ENCODE assay signal across 8 cellular contexts in the genomic region with DNA sequence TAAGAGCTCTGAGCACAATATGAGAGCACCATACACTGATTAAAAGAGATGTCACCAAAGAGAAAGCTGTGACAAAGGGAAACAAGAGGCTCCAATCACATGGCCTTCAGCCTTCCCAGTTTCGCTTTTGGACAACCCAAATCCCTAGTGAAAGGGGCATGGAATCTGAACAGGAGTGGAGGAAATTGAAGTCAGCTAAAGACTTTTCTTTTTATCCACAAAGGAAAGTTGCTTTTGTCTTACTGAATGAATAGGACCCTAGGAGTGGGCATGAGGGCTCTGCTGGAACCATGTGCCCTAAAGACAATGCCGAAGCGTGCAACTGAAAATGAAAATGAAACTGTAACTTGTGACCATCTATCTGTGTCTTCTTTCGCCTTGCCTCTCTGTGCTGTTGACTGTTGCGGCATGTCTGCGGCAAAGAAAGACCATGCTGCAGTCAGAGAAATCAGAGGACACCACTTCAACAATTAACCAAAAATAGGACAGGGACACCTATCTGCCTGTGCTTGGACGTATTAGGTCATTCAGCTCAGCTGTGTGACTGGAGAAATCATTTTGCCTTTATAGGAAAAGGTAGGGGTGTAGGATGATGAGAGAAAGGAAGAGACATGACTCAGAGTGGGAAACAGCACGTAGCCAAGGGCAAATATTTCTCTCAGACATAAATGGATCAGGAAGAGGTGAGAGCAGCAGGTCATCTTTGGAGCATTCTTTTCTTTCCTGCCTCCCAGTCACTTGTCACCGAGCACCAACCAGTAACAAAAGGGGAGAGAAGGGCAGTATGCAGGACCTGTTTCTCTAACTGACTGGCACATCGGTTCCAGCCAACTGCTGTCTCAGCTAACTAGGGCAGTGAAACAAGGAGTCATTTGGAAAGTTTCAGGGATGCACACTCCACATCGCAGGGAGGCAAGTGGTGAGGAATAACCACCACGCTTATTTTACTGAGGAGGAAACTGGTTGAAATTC. TPM values are rescaled to one million over a fixed set of nuclear protein-coding genes. Genes with fewer than 3 reads are reported as not detected.
DNase-seq lines count a peak whose midpoint lies in the region; ATAC-seq and TF ChIP-seq lines count a peak whose summit lies in the region.

No MANE protein-coding gene starts in this region.

- ATAC-seq in GM19395 (IDR thresholded peaks at IDR 0.05; ENCODE audit: unreplicated experiment) (peak; percentile 100), HG03354 (IDR thresholded peaks at IDR 0.05; ENCODE audit: poor library complexity, severe bottlenecking, unreplicated experiment) (peak; percentile 99)

- H3K27ac ChIP-seq in RWPE1 (peak overlapping the region; percentile 52; the same call in 1 of the 2 replicates), ovary (peak overlapping the region in 1 of 2 donors; percentile 65)

- no peaks in the 10 kb centered on the region for H3K9me3 ChIP-seq in ovary

- no peaks in the 10 kb centered on the region for H3K36me3 ChIP-seq in ovary

- CTCF ChIA-PET in RWPE1 (lab: Yijun Ruan, JAX), result no interaction called here

- intact Hi-C loops in ovary (cut with DNase I) (no loop called here), posterior cingulate gyrus (cut with DNase I) (no loop called here)

- WGBS in ovary, 3 donors, result 43 to 65% (median 43%) methylated on average over 12 of the region's 12 CpGs

- peak overlapping the region; percentile 32 for H3K4me3 ChIP-seq in epithelial cell of esophagus (ENCODE audit: low read length)
- peak overlapping the region; percentile 14 for H3K4me3 ChIP-seq in ovary

- TF ChIP-seq CTCF in RWPE1 (conservative IDR thresholded peaks at IDR 0.05; ENCODE audit: low read depth) (no peak), epithelial cell of esophagus (IDR thresholded peaks at IDR 0.05; ENCODE audit: insufficient read depth, low read depth, low read length, missing control alignments) (no peak), ovary (IDR thresholded peaks at IDR 0.05) (no peak)

- no peaks in the 10 kb centered on the region for H3K4me1 ChIP-seq in ovary (ENCODE audit: insufficient read depth)

- TF ChIP-seq POLR2A in ovary (IDR thresholded peaks at IDR 0.05), result no peak

- no peaks in the 10 kb centered on the region for H3K27me3 ChIP-seq in ovary

- TF ChIP-seq EP300 in ovary (IDR thresholded peaks at IDR 0.05), result no peak

- POLR2A ChIA-PET in RWPE1 (lab: Yijun Ruan, JAX; ENCODE audit: low non-redundant PET), result no interaction called here

- DNase-seq in DMS153 treated with DMSO at 0.1 percent for 48 hours (lab: John Stamatoyannopoulos, UW; ENCODE audit: unreplicated experiment) (peak; percentile 62), RWPE1 (ENCODE audit: low spot score) (peak; percentile 62), epithelial cell of esophagus (ENCODE audit: low read depth) (peak; percentile 87), ovary (no peak), NCI-H524 (lab: John Stamatoyannopoulos, UW) (no peak), posterior cingulate gyrus (no peak)

RNA-seq across cellular contexts. Expression of gene CAV2, which starts 12.3 kb away (rescaled TPM):
- 10 to 100 TPM; 38.0 to 67.5 (median 53.7) TPM for total RNA-seq in ovary
- polyA plus RNA-seq in ovary, result 100 to 1,000 TPM in 1 of 2 donors, 10 to 100 TPM in 1; 46.2 to 110 TPM

RNA-seq across cellular contexts. Expression of gene CAV1, which starts 13.0 kb away (rescaled TPM):
- 100 to 1,000 TPM in 4 of 7 donors, 10 to 100 TPM in 3; 47.3 to 272 (median 101) TPM for total RNA-seq in ovary
- polyA plus RNA-seq in ovary, result 100 to 1,000 TPM; 150 to 287 TPM

Comparison
In these comparisons a context has a peak if more than half of its experiments do, and no peak if none do; other contexts are left out.
1. DNase-seq: peak in DMS153 treated with DMSO at 0.1 percent for 48 hours (single experiment), RWPE1 (single experiment) and epithelial cell of esophagus (single experiment); none in ovary (0 of 5), NCI-H524 (0 of 2) and posterior cingulate gyrus (0 of 10).